In the genomic region with DNA sequence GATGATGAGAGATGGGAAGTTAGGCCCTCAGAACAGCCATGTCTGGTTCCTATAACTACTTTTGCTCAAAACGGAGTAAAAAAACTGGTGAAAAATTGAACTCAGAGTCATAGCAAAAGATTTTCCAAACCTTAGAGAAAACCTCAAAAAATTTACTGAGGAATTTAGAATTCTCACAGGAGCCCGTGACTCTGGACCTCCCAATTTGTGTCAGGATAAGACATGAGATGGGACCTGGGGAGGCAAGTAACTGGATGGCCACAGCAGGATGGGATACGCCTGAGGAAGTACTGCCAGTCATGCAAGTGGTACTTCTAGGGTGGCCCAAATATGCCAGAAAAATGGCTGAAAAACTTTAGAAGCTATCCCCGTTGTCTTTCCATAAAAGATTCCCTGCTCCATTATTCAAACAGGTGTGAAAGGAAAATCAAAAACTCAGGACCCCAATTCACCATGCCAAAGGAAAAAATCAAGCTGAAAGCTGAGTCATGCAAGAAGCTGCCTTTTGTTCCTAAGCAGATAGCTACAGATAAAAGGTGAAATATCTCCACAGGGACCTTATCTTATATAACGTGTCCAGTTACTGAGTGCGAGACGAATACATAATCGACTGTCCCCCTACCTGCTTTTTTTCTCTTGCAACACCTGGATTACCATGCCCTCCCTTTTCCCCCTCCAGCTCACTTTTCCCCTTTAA, we compare ENCODE assay signal across 2 cellular contexts.
TF ChIP-seq lines count a peak whose summit lies in the region.

No MANE protein-coding gene starts in this region.

TF ChIP-seq in HEK293, 187 proteins besides CTCF, POLR2A, EP300 and RAD21:
- no peak for TF ChIP-seq RBAK (tag by site-specific recombination; IDR thresholded peaks at IDR 0.05)
- no peak for TF ChIP-seq ZFP37 (tag by site-specific recombination; IDR thresholded peaks at IDR 0.05)
- no peak for TF ChIP-seq ZNF433 (tag by site-specific recombination; IDR thresholded peaks at IDR 0.05; ENCODE audit: low read depth)
- TF ChIP-seq ZNF792 (tag by site-specific recombination; IDR thresholded peaks at IDR 0.05), result no peak
- peak; percentile 27; the same call in 1 of the 2 replicates for TF ChIP-seq ZNF398 (tag by site-specific recombination; IDR thresholded peaks at IDR 0.05)
- TF ChIP-seq ZNF335 (tag by site-specific recombination; conservative IDR thresholded peaks at IDR 0.05), result peak; percentile 91
TF ChIP-seq in HEK293: peak in this region for 2.

TF ChIP-seq in K562, 482 proteins besides CTCF, POLR2A, EP300 and RAD21:
- TF ChIP-seq PHB (CRISPR knock-in tag; IDR thresholded peaks at IDR 0.05) (no peak), CBFA2T3 (IDR thresholded peaks at IDR 0.05) (peak; percentile 44), NCOA1 (IDR thresholded peaks at IDR 0.05; ENCODE audit: low read depth) (no peak), MAFF (IDR thresholded peaks at IDR 0.05; ENCODE audit: low read length) (peak; percentile 41; the same call in 1 of the 2 replicates), CTBP1 (IDR thresholded peaks at IDR 0.05; ENCODE audit: borderline replicate concordance) (peak; percentile 48; the same call in 1 of the 2 replicates), JUND (IDR thresholded peaks at IDR 0.05; ENCODE audit: borderline replicate concordance, low read depth, low read length) (peak; percentile 43; the same call in 1 of the 2 replicates), JUND (tag; IDR thresholded peaks at IDR 0.05; ENCODE audit: borderline replicate concordance, low read depth, low read length) (0 out of 3 replicates have a peak, but pooled peaks have one; percentile 16), FOXK1 (CRISPR knock-in tag; IDR thresholded peaks at IDR 0.05; ENCODE audit: borderline replicate concordance) (no peak), HNRNPL (IDR thresholded peaks at IDR 0.05; ENCODE audit: low read depth, low read length) (no peak), DPF2 (IDR thresholded peaks at IDR 0.05) (peak; percentile 53; the same call in 1 of the 2 replicates), CXXC5 (CRISPR knock-in tag; IDR thresholded peaks at IDR 0.05) (peak; percentile 28; the same call in 1 of the 2 replicates), NFE2 (IDR thresholded peaks at IDR 0.05; ENCODE audit: low read depth) (peak; percentile 78), CGGBP1 (CRISPR knock-in tag; IDR thresholded peaks at IDR 0.05) (no peak), ERF (CRISPR knock-in tag; IDR thresholded peaks at IDR 0.05) (no peak), ZEB2 (IDR thresholded peaks at IDR 0.05) (peak; percentile 86), MAFG (tag; conservative IDR thresholded peaks at IDR 0.05) (peak; percentile 73), C11orf30 (IDR thresholded peaks at IDR 0.05; ENCODE audit: low read depth) (peak; percentile 64), RCOR1 (IDR thresholded peaks at IDR 0.05; ENCODE audit: borderline replicate concordance in 1 of 2, low read depth in 2 of 2, low read length in 2 of 2) (peak in 1 of 2 experiments; percentile 32; a peak in 1 of 4 replicates), U2AF1 (optimal IDR thresholded peaks at IDR 0.05; ENCODE audit: low read depth, low read length) (no peak), SOX6 (IDR thresholded peaks at IDR 0.05) (peak; percentile 84), ARID1B (IDR thresholded peaks at IDR 0.05) (peak; percentile 57; the same call in 1 of the 2 replicates), ZNF512 (tag; IDR thresholded peaks at IDR 0.05) (no peak), SMARCE1 (IDR thresholded peaks at IDR 0.05) (peak; percentile 64; the same call in 1 of the 2 replicates), MAFK (IDR thresholded peaks at IDR 0.05; ENCODE audit: low read length) (peak; percentile 20; the same call in 1 of the 2 replicates), LARP7 (IDR thresholded peaks at IDR 0.05) (no peak), ZNF316 (IDR thresholded peaks at IDR 0.05) (peak; percentile 48), MIER1 (IDR thresholded peaks at IDR 0.05; ENCODE audit: low read depth) (no peak), FOSL1 (tag; conservative IDR thresholded peaks at IDR 0.05) (peak; percentile 23; the same call in 1 of the 2 replicates)
